Comparison of ENCODE assay signal across 1 cellular context in the genomic region with DNA sequence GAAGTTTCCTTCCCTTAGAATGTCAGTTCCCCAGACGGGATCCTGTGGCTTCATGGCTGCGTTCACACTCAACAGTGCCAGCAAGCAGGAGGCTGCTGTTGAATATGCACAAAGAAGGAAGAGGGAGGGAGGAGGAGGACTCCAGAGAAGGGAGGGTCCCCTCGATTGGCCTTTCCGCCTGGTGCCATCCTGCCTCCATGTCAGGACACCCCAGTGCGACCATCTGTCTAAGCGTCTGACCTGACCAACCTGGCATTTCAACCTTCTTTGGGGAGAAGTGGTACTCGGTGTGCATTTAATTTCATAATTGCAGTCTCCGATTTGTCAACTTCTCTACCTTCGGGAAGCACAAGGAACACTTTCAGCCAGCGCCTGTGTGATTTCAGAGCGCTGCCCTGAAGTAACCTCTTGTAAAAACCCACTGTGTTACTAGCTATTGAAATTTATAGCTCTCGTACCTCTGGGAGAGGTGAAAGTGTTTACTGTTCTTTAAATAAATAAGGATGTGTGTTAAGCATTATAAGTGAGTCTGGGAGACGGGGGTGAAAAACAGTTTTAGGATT.
TF ChIP-seq lines count a peak whose summit lies in the region.

No MANE protein-coding gene starts in this region.

TF ChIP-seq in WTC11, 78 proteins besides CTCF, POLR2A, EP300 and RAD21 (continued from another document):
- TF ChIP-seq, protein P1, sequence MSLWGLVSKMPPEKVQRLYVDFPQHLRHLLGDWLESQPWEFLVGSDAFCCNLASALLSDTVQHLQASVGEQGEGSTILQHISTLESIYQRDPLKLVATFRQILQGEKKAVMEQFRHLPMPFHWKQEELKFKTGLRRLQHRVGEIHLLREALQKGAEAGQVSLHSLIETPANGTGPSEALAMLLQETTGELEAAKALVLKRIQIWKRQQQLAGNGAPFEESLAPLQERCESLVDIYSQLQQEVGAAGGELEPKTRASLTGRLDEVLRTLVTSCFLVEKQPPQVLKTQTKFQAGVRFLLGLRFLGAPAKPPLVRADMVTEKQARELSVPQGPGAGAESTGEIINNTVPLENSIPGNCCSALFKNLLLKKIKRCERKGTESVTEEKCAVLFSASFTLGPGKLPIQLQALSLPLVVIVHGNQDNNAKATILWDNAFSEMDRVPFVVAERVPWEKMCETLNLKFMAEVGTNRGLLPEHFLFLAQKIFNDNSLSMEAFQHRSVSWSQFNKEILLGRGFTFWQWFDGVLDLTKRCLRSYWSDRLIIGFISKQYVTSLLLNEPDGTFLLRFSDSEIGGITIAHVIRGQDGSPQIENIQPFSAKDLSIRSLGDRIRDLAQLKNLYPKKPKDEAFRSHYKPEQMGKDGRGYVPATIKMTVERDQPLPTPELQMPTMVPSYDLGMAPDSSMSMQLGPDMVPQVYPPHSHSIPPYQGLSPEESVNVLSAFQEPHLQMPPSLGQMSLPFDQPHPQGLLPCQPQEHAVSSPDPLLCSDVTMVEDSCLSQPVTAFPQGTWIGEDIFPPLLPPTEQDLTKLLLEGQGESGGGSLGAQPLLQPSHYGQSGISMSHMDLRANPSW (CRISPR knock-in tag; conservative IDR thresholded peaks at IDR 0.05; ENCODE audit: low read depth): no peak
- TF ChIP-seq, protein P2, sequence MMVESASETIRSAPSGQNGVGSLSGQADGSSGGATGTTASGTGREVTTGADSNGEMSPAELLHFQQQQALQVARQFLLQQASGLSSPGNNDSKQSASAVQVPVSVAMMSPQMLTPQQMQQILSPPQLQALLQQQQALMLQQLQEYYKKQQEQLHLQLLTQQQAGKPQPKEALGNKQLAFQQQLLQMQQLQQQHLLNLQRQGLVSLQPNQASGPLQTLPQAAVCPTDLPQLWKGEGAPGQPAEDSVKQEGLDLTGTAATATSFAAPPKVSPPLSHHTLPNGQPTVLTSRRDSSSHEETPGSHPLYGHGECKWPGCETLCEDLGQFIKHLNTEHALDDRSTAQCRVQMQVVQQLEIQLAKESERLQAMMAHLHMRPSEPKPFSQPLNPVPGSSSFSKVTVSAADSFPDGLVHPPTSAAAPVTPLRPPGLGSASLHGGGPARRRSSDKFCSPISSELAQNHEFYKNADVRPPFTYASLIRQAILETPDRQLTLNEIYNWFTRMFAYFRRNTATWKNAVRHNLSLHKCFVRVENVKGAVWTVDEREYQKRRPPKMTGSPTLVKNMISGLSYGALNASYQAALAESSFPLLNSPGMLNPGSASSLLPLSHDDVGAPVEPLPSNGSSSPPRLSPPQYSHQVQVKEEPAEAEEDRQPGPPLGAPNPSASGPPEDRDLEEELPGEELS (CRISPR knock-in tag; IDR thresholded peaks at IDR 0.05): no peak
- TF ChIP-seq NFATC4 (CRISPR knock-in tag; IDR thresholded peaks at IDR 0.05): no peak
- TF ChIP-seq NR3C1 (CRISPR knock-in tag; conservative IDR thresholded peaks at IDR 0.05; ENCODE audit: low read depth): no peak
- TF ChIP-seq GRHL2 (CRISPR knock-in tag; IDR thresholded peaks at IDR 0.05; ENCODE audit: insufficient replicate concordance, severe bottlenecking): no peak
- no peak for TF ChIP-seq SMAD4 (CRISPR knock-in tag; IDR thresholded peaks at IDR 0.05)
- TF ChIP-seq HMGA2 (CRISPR knock-in tag; IDR thresholded peaks at IDR 0.05): no peak
- TF ChIP-seq, protein P3, sequence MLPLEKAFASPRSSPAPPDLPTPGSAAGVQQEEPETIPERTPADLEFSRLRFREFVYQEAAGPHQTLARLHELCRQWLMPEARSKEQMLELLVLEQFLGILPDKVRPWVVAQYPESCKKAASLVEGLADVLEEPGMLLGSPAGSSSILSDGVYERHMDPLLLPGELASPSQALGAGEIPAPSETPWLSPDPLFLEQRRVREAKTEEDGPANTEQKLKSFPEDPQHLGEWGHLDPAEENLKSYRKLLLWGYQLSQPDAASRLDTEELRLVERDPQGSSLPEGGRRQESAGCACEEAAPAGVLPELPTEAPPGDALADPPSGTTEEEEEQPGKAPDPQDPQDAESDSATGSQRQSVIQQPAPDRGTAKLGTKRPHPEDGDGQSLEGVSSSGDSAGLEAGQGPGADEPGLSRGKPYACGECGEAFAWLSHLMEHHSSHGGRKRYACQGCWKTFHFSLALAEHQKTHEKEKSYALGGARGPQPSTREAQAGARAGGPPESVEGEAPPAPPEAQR (CRISPR knock-in tag; IDR thresholded peaks at IDR 0.05): no peak
- no peak for TF ChIP-seq CBFB (CRISPR knock-in tag; IDR thresholded peaks at IDR 0.05; ENCODE audit: low read depth)
- no peak for TF ChIP-seq NR1H2 (CRISPR knock-in tag; IDR thresholded peaks at IDR 0.05)
- no peak for TF ChIP-seq TEAD1 (CRISPR knock-in tag; IDR thresholded peaks at IDR 0.05)
